ENCODE assay signal across 32 cellular contexts in genomic region chr4:108502366-108502765, GRCh38.
A peak's percentile ranks its signal among the peaks of the same experiment; 100 is the strongest.
DNase-seq lines count a peak whose midpoint lies in the region; ATAC-seq, FAIRE-seq and TF ChIP-seq lines count a peak whose summit lies in the region.
"Had no signal": no experiment of that assay in that cellular context is flagged by ENCODE, and none has a peak within 500 bp of the region (broad histone marks: within the 10 kb centered on the region; RNA-seq: fewer than 3 reads in every experiment).

No MANE protein-coding gene starts in this region.

- FAIRE-seq in urothelium cell line (lab: Jason Lieb, UNC), result no peak
- FAIRE-seq: K562, pancreas, small intestine had no signal

- no peaks in the 10 kb centered on the region for H3K9me3 ChIP-seq in RWPE2 (ENCODE audit: severe bottlenecking)
- H3K9me3 ChIP-seq: SJSA1, suprapubic skin, upper lobe of right lung had no signal

- H3K27me3 Mint-ChIP-seq in activated T-helper 17 cell treated with anti-CD3 and anti-CD28 coated beads, Interleukin-2, amount 50 U/mL, for 72 hours, result no peaks in the 10 kb centered on the region
- H3K27me3 Mint-ChIP-seq: memory B cell had no signal

- no peak overlapping the region for H3K4me3 Mint-ChIP-seq in activated T-helper 17 cell treated with anti-CD3 and anti-CD28 coated beads, Interleukin-2, amount 50 U/mL, for 72 hours
- H3K4me3 Mint-ChIP-seq: activated CD8-positive, alpha-beta T cell treated with anti-CD3 and anti-CD28 coated beads, Interleukin-2, amount 10 ng/mL, durations not matched to agents 7 days and 5 days; brain; CD14-positive monocyte; memory B cell; neural progenitor cell had no signal

- no peaks in the 10 kb centered on the region for H3K36me3 ChIP-seq in RWPE2 (ENCODE audit: low read depth)
- H3K36me3 ChIP-seq: neural progenitor cell, pancreas, SJSA1, suprapubic skin, upper lobe of right lung, WERI-Rb-1 had no signal

- H3K27ac ChIP-seq in RWPE2 (ENCODE audit: poor library complexity, severe bottlenecking) (no peak overlapping the region), epithelial cell of prostate (no peak overlapping the region)
- H3K27ac ChIP-seq: neural progenitor cell, pancreas, SJSA1, suprapubic skin, upper lobe of right lung, WERI-Rb-1 had no signal

- no peak overlapping the region for H3K27ac Mint-ChIP-seq in activated T-helper 17 cell treated with anti-CD3 and anti-CD28 coated beads, Interleukin-2, amount 50 U/mL, for 72 hours
- H3K27ac Mint-ChIP-seq: activated CD8-positive, alpha-beta T cell treated with anti-CD3 and anti-CD28 coated beads, Interleukin-2, amount 10 ng/mL, durations not matched to agents 7 days and 5 days; activated T-helper 2 cell treated with anti-CD3 and anti-CD28 coated beads, Interferon-gamma antibody, Interleukin-2, Interleukin-4, amounts not matched to agents 10 μg/mL and 5 μg/mL and 100 μg/mL, durations not matched to agents 14 hours and 24 hours and 36 hours; brain; CD14-positive monocyte; memory B cell; neural progenitor cell had no signal

- ATAC-seq in RWPE2 (ENCODE audit: low read depth), result peak; percentile 25; the same call in 1 of the 3 replicates
- ATAC-seq in activated T-helper 17 cell treated with anti-CD3 and anti-CD28 coated beads, Interleukin-2, amount 50 U/mL, for 72 hours (replicated peaks), result no peak
- ATAC-seq in HG03280 (IDR thresholded peaks at IDR 0.05; ENCODE audit: unreplicated experiment), result no peak
- ATAC-seq: activated CD8-positive, alpha-beta T cell treated with anti-CD3 and anti-CD28 coated beads, Interleukin-2, amount 10 ng/mL, durations not matched to agents 7 days and 5 days; K562; left lobe of liver; Panc1; pancreas; upper lobe of right lung had no signal

- no peaks in the 10 kb centered on the region for H3K4me1 Mint-ChIP-seq in activated T-helper 17 cell treated with anti-CD3 and anti-CD28 coated beads, Interleukin-2, amount 50 U/mL, for 72 hours
- H3K4me1 Mint-ChIP-seq: brain, memory B cell, neural progenitor cell had no signal

- DNase-seq in COR-L47 (lab: John Stamatoyannopoulos, UW), result peak; percentile 12
- peak; percentile 58 for DNase-seq in M059J (ENCODE audit: low read depth)
- DNase-seq in RWPE2 (ENCODE audit: low spot score), result no peak
- peak; percentile 16 for DNase-seq in epithelial cell of prostate (ENCODE audit: low read depth, low spot score)
- no peak for DNase-seq in AG08395 (ENCODE audit: low spot score)
- DNase-seq in urothelium cell line (ENCODE audit: low spot score), result no peak
- DNase-seq: activated CD4-positive, alpha-beta T cell treated with anti-CD3 and anti-CD28 coated beads for 4 hours; activated CD8-positive, alpha-beta T cell treated with anti-CD3 and anti-CD28 coated beads, Interleukin-2, amount 10 ng/mL, durations not matched to agents 7 days and 5 days; activated naive CD4-positive, alpha-beta T cell treated with anti-CD3 and anti-CD28 coated beads, Interleukin-2, amount 50 U/mL, for 16 hours; amniotic stem cell; Calu3; glutamatergic neuron; MM.1S; NCI-H510A; pancreas; small intestine; stimulated activated naive CD4-positive, alpha-beta T cell treated with Interleukin-2 at 50 U/mL for 16 hours; T-helper 9 cell; upper lobe of right lung; WERI-Rb-1 had no signal

- H3K4me1 ChIP-seq in RWPE2 (ENCODE audit: insufficient read depth, poor library complexity, severe bottlenecking), result no peaks in the 10 kb centered on the region
- H3K4me1 ChIP-seq: neural progenitor cell, pancreas, SJSA1, suprapubic skin, upper lobe of right lung had no signal

- no peaks in the 10 kb centered on the region for H3K9me3 Mint-ChIP-seq in activated T-helper 17 cell treated with anti-CD3 and anti-CD28 coated beads, Interleukin-2, amount 50 U/mL, for 72 hours

- no peaks in the 10 kb centered on the region for H3K36me3 Mint-ChIP-seq in activated T-helper 17 cell treated with anti-CD3 and anti-CD28 coated beads, Interleukin-2, amount 50 U/mL, for 72 hours (ENCODE audit: low read depth)
- H3K36me3 Mint-ChIP-seq: brain, memory B cell had no signal

- no peaks in the 10 kb centered on the region for H3K27me3 ChIP-seq in RWPE2 (ENCODE audit: insufficient read depth, poor library complexity, severe bottlenecking)
- H3K27me3 ChIP-seq: neural progenitor cell, pancreas, SJSA1, suprapubic skin, upper lobe of right lung had no signal

- TF ChIP-seq CTCF in RWPE2 (IDR thresholded peaks at IDR 0.05; ENCODE audit: poor library complexity, severe bottlenecking), result no peak

- no peak overlapping the region for H3K4me3 ChIP-seq in RWPE2 (ENCODE audit: severe bottlenecking)
- H3K4me3 ChIP-seq: K562, neural progenitor cell, pancreas, SJSA1, suprapubic skin, upper lobe of right lung had no signal

Comparison
In these comparisons a context has a peak if more than half of its experiments do, and no peak if none do; other contexts are left out.
1. DNase-seq: peak in COR-L47 (single experiment), M059J (single experiment) and epithelial cell of prostate (single experiment); none in RWPE2 (single experiment), AG08395 (single experiment) and urothelium cell line (single experiment).